ENCODE assay signal across 14 cellular contexts in the genomic region with DNA sequence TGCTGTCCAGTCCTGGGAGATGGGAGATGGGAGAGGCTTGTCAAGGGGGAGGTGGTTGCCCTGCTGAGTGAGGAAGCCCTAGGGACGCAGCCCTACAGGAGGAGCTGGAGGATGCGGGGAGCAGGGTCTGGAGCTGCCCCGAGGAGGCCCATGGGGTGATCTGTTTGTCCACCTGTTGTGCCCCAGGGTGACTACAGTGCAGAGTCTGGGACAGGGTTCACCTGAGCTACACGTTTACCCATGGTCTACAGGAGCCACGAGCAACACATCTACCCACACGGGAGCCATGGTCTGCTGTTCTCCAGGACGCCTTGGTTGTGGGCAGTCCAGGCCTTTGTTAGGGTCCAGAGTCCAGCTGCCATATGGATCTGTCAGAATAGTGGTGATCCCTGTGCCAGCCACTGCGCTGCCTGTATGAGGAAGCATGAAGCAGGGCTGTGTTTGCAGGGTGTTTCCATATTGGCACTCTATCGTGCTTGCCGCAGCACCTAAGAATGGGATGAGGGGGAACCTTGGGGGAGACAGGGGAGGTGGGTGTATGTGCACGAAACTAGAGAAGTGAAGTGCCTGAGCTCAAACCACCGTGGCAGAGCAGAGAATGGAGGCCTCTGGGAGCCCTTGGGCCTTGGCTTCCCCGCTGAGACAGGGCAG. TPM values are rescaled to one million over a fixed set of nuclear protein-coding genes. Genes with fewer than 3 reads are reported as not detected.
DNase-seq lines count a peak whose midpoint lies in the region; ATAC-seq and TF ChIP-seq lines count a peak whose summit lies in the region.
"Had no signal": no experiment of that assay in that cellular context is flagged by ENCODE, and none has a peak within 500 bp of the region (broad histone marks: within the 10 kb centered on the region; RNA-seq: fewer than 3 reads in every experiment).

No MANE protein-coding gene starts in this region.

- H3K4me1 Mint-ChIP-seq in Caco-2 (ENCODE audit: low read depth, unreplicated experiment) = peaks cover 42% of the 10 kb centered on the region
- H3K4me1 Mint-ChIP-seq in IgD-negative memory B cell = peaks cover 11 to 24% (median 22%) of the 10 kb centered on the region in 3 donors
- H3K4me1 Mint-ChIP-seq in endodermal cell = peaks cover 62% of the 10 kb centered on the region
- peaks cover 83% of the 10 kb centered on the region for H3K4me1 Mint-ChIP-seq in neural crest cell

- H3K9me3 ChIP-seq in Caco-2 = no peaks in the 10 kb centered on the region
- H3K9me3 ChIP-seq in endodermal cell (ENCODE audit: control insufficient read depth, low read length) = no peaks in the 10 kb centered on the region
- H3K9me3 ChIP-seq: thyroid gland had no signal

- POLR2A ChIA-PET in Caco-2 (lab: Charles Lee) = no interaction called here

- TF ChIP-seq CTCF in Caco-2 (IDR thresholded peaks at IDR 0.05; ENCODE audit: insufficient read depth in 1 of 2, low read depth in 1 of 2, low read length in 1 of 2, severe bottlenecking in 1 of 2, unreplicated experiment in 1 of 2) = no peak
- TF ChIP-seq CTCF in endodermal cell (conservative IDR thresholded peaks at IDR 0.05) = no peak
- no peak for TF ChIP-seq CTCF in neural crest cell (conservative IDR thresholded peaks at IDR 0.05)

- no peak overlapping the region for H3K4me3 ChIP-seq in Caco-2 (ENCODE audit: low read depth, low read length)
- no peak overlapping the region for H3K4me3 ChIP-seq in endodermal cell (ENCODE audit: low read length)
- H3K4me3 ChIP-seq: cardiac muscle cell, thyroid gland had no signal

- WGBS in endodermal cell (ENCODE audit: insufficient coverage in 1 of 2, insufficient read length in 1 of 2), 2 experiments = 89 to 91% methylated on average over 8 to 13 of the region's 13 CpGs

- no peaks in the 10 kb centered on the region for H3K9me3 Mint-ChIP-seq in Caco-2 (ENCODE audit: unreplicated experiment)
- no peaks in the 10 kb centered on the region for H3K9me3 Mint-ChIP-seq in IgD-negative memory B cell
- no peaks in the 10 kb centered on the region for H3K9me3 Mint-ChIP-seq in endodermal cell
- no peaks in the 10 kb centered on the region for H3K9me3 Mint-ChIP-seq in neural crest cell

- peaks cover 6% of the 10 kb centered on the region for H3K36me3 Mint-ChIP-seq in Caco-2 (ENCODE audit: insufficient read depth, unreplicated experiment)
- H3K36me3 Mint-ChIP-seq in IgD-negative memory B cell = peaks cover 8% of the 10 kb centered on the region
- H3K36me3 Mint-ChIP-seq in endodermal cell (ENCODE audit: low read depth) = peaks cover 8% of the 10 kb centered on the region
- peaks cover 3% of the 10 kb centered on the region for H3K36me3 Mint-ChIP-seq in neural crest cell (ENCODE audit: low read depth)

- H3K27ac Mint-ChIP-seq in Caco-2 (ENCODE audit: unreplicated experiment) = peak overlapping the region; percentile 12
- H3K27ac Mint-ChIP-seq in IgD-negative memory B cell = peak overlapping the region; percentile 73 to 86 (median 84)
- peak overlapping the region; percentile 91 for H3K27ac Mint-ChIP-seq in endodermal cell
- peak overlapping the region; percentile 93 for H3K27ac Mint-ChIP-seq in neural crest cell (ENCODE audit: unreplicated experiment)

- intact Hi-C loops in Caco-2 (cut with micrococcal nuclease; ENCODE audit: unreplicated experiment) = no loop called here

- no TSS peak for BruUV-seq in Caco-2 (replicated peaks; lab: Mats Ljungman, UMichigan)

- no peak overlapping the region for H3K9ac ChIP-seq in endodermal cell (ENCODE audit: extremely low read depth, low read length, poor library complexity, severe bottlenecking)

- DNase-seq in Caco-2 = no peak
- peak; percentile 59 for DNase-seq in endodermal cell
- DNase-seq in neural crest cell (ENCODE audit: low read depth, low spot score) = no peak
- DNase-seq: activated T-cell treated with anti-CD3 and anti-CD28 coated beads, Interleukin-2, amount 50 U/mL, for 48 hours; Calu3; NCI-H1048; NCI-H510A; thyroid gland had no signal

- H3K4me3 Mint-ChIP-seq in Caco-2 (ENCODE audit: unreplicated experiment) (peak overlapping the region; percentile 42), IgD-negative memory B cell (peak overlapping the region in 3 of 4 donors; percentile 52 to 79 (median 65)), endodermal cell (no peak overlapping the region), neural crest cell (peak overlapping the region; percentile 78)

- H3K27me3 Mint-ChIP-seq in Caco-2 (ENCODE audit: insufficient read depth, unreplicated experiment) = no peaks in the 10 kb centered on the region
- peaks cover 3% of the 10 kb centered on the region for H3K27me3 Mint-ChIP-seq in IgD-negative memory B cell
- no peaks in the 10 kb centered on the region for H3K27me3 Mint-ChIP-seq in endodermal cell (ENCODE audit: insufficient read depth)
- no peaks in the 10 kb centered on the region for H3K27me3 Mint-ChIP-seq in neural crest cell (ENCODE audit: low read depth)

- H3K27me3 ChIP-seq in Caco-2 (replicated peaks; ENCODE audit: control insufficient read depth, insufficient read depth, low read length) = no peaks in the 10 kb centered on the region
- no peaks in the 10 kb centered on the region for H3K27me3 ChIP-seq in endodermal cell (ENCODE audit: control insufficient read depth, insufficient read depth, low read length, poor library complexity, severe bottlenecking)
- H3K27me3 ChIP-seq: cardiac muscle cell, thyroid gland had no signal

- ATAC-seq in esophagus mucosa (no peak), HG03045 (IDR thresholded peaks at IDR 0.05; ENCODE audit: unreplicated experiment) (no peak), GM21515 (IDR thresholded peaks at IDR 0.05; ENCODE audit: unreplicated experiment) (no peak), HG03097 (IDR thresholded peaks at IDR 0.05; ENCODE audit: low FRiP score, unreplicated experiment) (no peak)

- H3K36me3 ChIP-seq in Caco-2 (ENCODE audit: control insufficient read depth, insufficient read depth, low read length) = no peaks in the 10 kb centered on the region
- H3K36me3 ChIP-seq in endodermal cell (ENCODE audit: control insufficient read depth, insufficient read depth, low read length) = no peaks in the 10 kb centered on the region
- H3K36me3 ChIP-seq: cardiac muscle cell had no signal

- H3K27ac ChIP-seq in endodermal cell (ENCODE audit: low read depth, low read length) = peak overlapping the region; percentile 84
- H3K27ac ChIP-seq: cardiac muscle cell, thyroid gland had no signal

- CTCF ChIA-PET in Caco-2 (lab: Charles Lee) = no interaction called here

- H3K4me1 ChIP-seq in Caco-2 (peaks cover 54% of the 10 kb centered on the region), endodermal cell (ENCODE audit: control insufficient read depth, insufficient read depth, low read length) (peaks cover 28% of the 10 kb centered on the region)

RNA-seq across cellular contexts. Expression of a gene that starts 23.7 kb away (rescaled TPM):
- total RNA-seq in Caco-2 (2022) = 4.0 and 4.4 TPM in 2 replicates
- polyA plus RNA-seq in IgD-negative memory B cell = 5.1 TPM
- 10 to 100 TPM in 1 of 2 donors, 1 to 10 TPM in 1; 10.0 to 11.3 TPM for total RNA-seq in endodermal cell
- 18.8 TPM for polyA plus RNA-seq in endodermal cell (2013, experiment 1 of 2)
- 17.2 TPM for polyA plus RNA-seq in endodermal cell (2013, experiment 2 of 2)
- 13.3 and 16.5 TPM in 2 replicates for total RNA-seq in neural crest cell
- total RNA-seq in esophagus mucosa = 1.3 TPM

RNA-seq across cellular contexts. Expression of a gene that starts 34.2 kb away (rescaled TPM):
- total RNA-seq in Caco-2 (2022) (141 and 148 TPM in 2 replicates), endodermal cell (10 to 100 TPM; 85.4 to 94.4 TPM), neural crest cell (212 and 224 TPM in 2 replicates), esophagus mucosa (44.9 TPM)
- 118 TPM for polyA plus RNA-seq in IgD-negative memory B cell
- polyA plus RNA-seq in endodermal cell (2013, experiment 1 of 2) = 136 TPM
- 119 TPM for polyA plus RNA-seq in endodermal cell (2013, experiment 2 of 2)

RNA-seq across cellular contexts. Expression of a gene that starts 47.6 kb away (rescaled TPM):
- 0.07 TPM in 1 of 2 replicates, not detected in the other for total RNA-seq in Caco-2 (2022)
- polyA plus RNA-seq in IgD-negative memory B cell = 1.4 TPM
- total RNA-seq in endodermal cell = not detected
- not detected for polyA plus RNA-seq in endodermal cell (2013, experiment 1 of 2)
- not detected for polyA plus RNA-seq in endodermal cell (2013, experiment 2 of 2)
- not detected in 2 replicates for total RNA-seq in neural crest cell
- total RNA-seq in esophagus mucosa = 1.6 TPM
- total RNA-seq: Calu3 had no signal
- polyA plus RNA-seq: cardiac muscle cell had no signal

Comparison
In these comparisons a context has a peak if more than half of its experiments do, and no peak if none do; other contexts are left out.
1. H3K27ac Mint-ChIP-seq: peak in every context shown above with its lines; median percentile 93 in neural crest cell; 91 in endodermal cell; 84 in IgD-negative memory B cell; 12 in Caco-2.